In the genomic region with DNA sequence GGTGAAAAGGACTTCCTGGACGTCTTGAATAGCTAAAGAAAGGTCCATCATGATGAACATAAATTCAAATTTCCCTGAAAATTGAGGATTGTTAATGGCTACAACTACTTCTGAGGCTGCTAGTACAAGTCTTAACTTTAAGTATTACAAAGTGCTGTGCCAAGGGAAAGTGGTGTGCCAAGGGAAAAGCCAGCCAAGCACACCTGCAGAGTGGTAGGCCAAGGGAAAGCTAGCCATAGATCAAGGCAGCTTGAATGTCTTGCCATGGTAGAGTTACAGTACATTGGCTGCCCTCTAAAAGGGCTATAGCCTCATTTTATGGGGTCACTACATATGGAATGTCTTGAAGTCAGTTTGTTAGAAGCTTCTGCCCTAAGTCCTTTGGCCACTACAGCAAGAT, we compare ENCODE assay signal across 33 cellular contexts.
"Had no signal": no experiment of that assay in that cellular context is flagged by ENCODE, and none has a peak within 500 bp of the region (broad histone marks: within the 10 kb centered on the region; RNA-seq: fewer than 3 reads in every experiment).

No MANE protein-coding gene starts in this region.

- FAIRE-seq: astrocyte, TTC549 had no signal

- H3K36me3 ChIP-seq: adrenal gland, brain microvascular endothelial cell, breast epithelium had no signal

- ATAC-seq: activated CD8-positive, alpha-beta T cell treated with anti-CD3 and anti-CD28 coated beads for 36 hours; activated naive CD4-positive, alpha-beta T cell treated with anti-CD3 and anti-CD28 coated beads, Interleukin-2, amount 50 U/mL, for 72 hours; activated T-cell treated with anti-CD3 and anti-CD28 coated beads, Interleukin-2, amount 50 U/mL, for 4 hours; activated T-cell treated with anti-CD3 and anti-CD28 coated beads, Interleukin-2, amount 50 U/mL, for 72 hours; activated T-helper 17 cell treated with anti-CD3 and anti-CD28 coated beads, Interleukin-2, amount 50 U/mL, for 72 hours; body of pancreas; T-helper 17 cell had no signal

- H3K27me3 ChIP-seq: adrenal gland, body of pancreas, brain microvascular endothelial cell, breast epithelium had no signal

- DNase-seq: activated B cell treated with CpG ODN at 0.5 μM for 24 hours; activated CD4-positive, alpha-beta memory T cell treated with anti-CD3 and anti-CD28 coated beads for 36 hours; activated CD4-positive, alpha-beta T cell treated with anti-CD3 and anti-CD28 coated beads for 4 hours; activated CD4-positive, alpha-beta T cell treated with anti-CD3 and anti-CD28 coated beads, Interleukin-2, amount 10 ng/mL, durations not matched to agents 24 days and 14 days; activated CD4-positive, alpha-beta T cell treated with anti-CD3 and anti-CD28 coated beads, Interleukin-2, amount 50 U/mL, for 1 hour; activated CD4-positive, alpha-beta T cell treated with anti-CD3 and anti-CD28 coated beads, Interleukin-2, amount 50 U/mL, for 4 hours; activated CD4-positive, CD25-positive, alpha-beta regulatory T cell treated with anti-CD3 and anti-CD28 coated beads, Interleukin-2, amount 50 U/mL, for 72 hours; activated CD8-positive, alpha-beta memory T cell treated with anti-CD3 and anti-CD28 coated beads, Interleukin-2, amount 50 U/mL, for 4 hours; activated CD8-positive, alpha-beta T cell treated with anti-CD3 and anti-CD28 coated beads for 36 hours; activated effector memory CD4-positive, alpha-beta T cell treated with anti-CD3 and anti-CD28 coated beads, Interleukin-2, amount 50 U/mL, for 16 hours; activated gamma-delta T cell treated with Interleukin-2 at 50 U/mL for 16 hours; activated naive CD4-positive, alpha-beta T cell; activated naive CD4-positive, alpha-beta T cell treated with anti-CD3 and anti-CD28 coated beads for 36 hours; activated naive CD4-positive, alpha-beta T cell treated with anti-CD3 and anti-CD28 coated beads, Interleukin-2, amount 50 U/mL, for 16 hours; activated naive CD8-positive, alpha-beta T cell treated with anti-CD3 and anti-CD28 coated beads for 36 hours; activated T-cell treated with anti-CD3 and anti-CD28 coated beads for 4 hours; activated T-cell treated with anti-CD3 and anti-CD28 coated beads, Interleukin-2, amount 50 U/mL, for 1 hour; activated T-cell treated with anti-CD3 and anti-CD28 coated beads, Interleukin-2, amount 50 U/mL, for 4 hours; activated T-cell treated with anti-CD3 and anti-CD28 coated beads, Interleukin-2, amount 50 U/mL, for 72 hours; adrenal gland; amniotic stem cell; aorta; brain microvascular endothelial cell; central memory CD4-positive, alpha-beta T cell; T-helper 17 cell; T1000 had no signal

- H3K4me3 ChIP-seq: adrenal gland, body of pancreas, breast epithelium had no signal

- H3K9me3 ChIP-seq: adrenal gland, body of pancreas, breast epithelium had no signal

- H3K27ac ChIP-seq: adrenal gland, body of pancreas, brain microvascular endothelial cell, breast epithelium, VCaP had no signal

- H3K4me1 ChIP-seq: adrenal gland, body of pancreas had no signal
